In genomic region chr16:30088237-30088831, GRCh38 we compare ENCODE assay signal across 1 cellular context.
A peak's percentile ranks its signal among the peaks of the same experiment; 100 is the strongest.
TF ChIP-seq lines count a peak whose summit lies in the region.

No MANE protein-coding gene starts in this region.

TF ChIP-seq in IMR-90, 13 proteins besides CTCF, POLR2A, EP300 and RAD21:
- TF ChIP-seq MAFK (IDR thresholded peaks at IDR 0.05; ENCODE audit: low read depth, low read length) (peak; percentile 89), MAZ (IDR thresholded peaks at IDR 0.05; ENCODE audit: borderline replicate concordance, low read depth, low read length) (no peak)
TF ChIP-seq in IMR-90: peak in this region for 1.
